36 cellular contexts compared by ENCODE assay signal in genomic region chr4:135533053-135533452, GRCh38.
"Had no signal": no experiment of that assay in that cellular context is flagged by ENCODE, and none has a peak within 500 bp of the region (broad histone marks: within the 10 kb centered on the region; RNA-seq: fewer than 3 reads in every experiment).

No MANE protein-coding gene starts in this region.

- H3K27ac Mint-ChIP-seq: activated CD8-positive, alpha-beta T cell treated with anti-CD3 and anti-CD28 coated beads for 36 hours; activated naive CD8-positive, alpha-beta T cell treated with anti-CD3 and anti-CD28 coated beads for 36 hours; activated T-cell treated with anti-CD3 and anti-CD28 coated beads, Interleukin-2, amount 50 U/mL, for 72 hours; activated T-helper 17 cell treated with anti-CD3 and anti-CD28 coated beads, Interleukin-2, amount 50 U/mL, for 72 hours; IgD-negative memory B cell had no signal

- H3K27me3 ChIP-seq: brain microvascular endothelial cell, MG63, Peyer's patch had no signal

- H3K27me3 Mint-ChIP-seq: activated CD8-positive, alpha-beta T cell treated with anti-CD3 and anti-CD28 coated beads for 36 hours; activated naive CD8-positive, alpha-beta T cell treated with anti-CD3 and anti-CD28 coated beads for 36 hours; activated T-helper 17 cell treated with anti-CD3 and anti-CD28 coated beads, Interleukin-2, amount 50 U/mL, for 72 hours; IgD-negative memory B cell had no signal

- H3K36me3 Mint-ChIP-seq: activated naive CD8-positive, alpha-beta T cell treated with anti-CD3 and anti-CD28 coated beads for 36 hours; IgD-negative memory B cell had no signal

- H3K27ac ChIP-seq: brain microvascular endothelial cell, Peyer's patch, WERI-Rb-1 had no signal

- H3K4me1 ChIP-seq: Peyer's patch had no signal

- DNase-seq: activated CD4-positive, alpha-beta T cell treated with anti-CD3 and anti-CD28 coated beads for 1 hour; activated CD4-positive, alpha-beta T cell treated with anti-CD3 and anti-CD28 coated beads for 48 hours; activated CD4-positive, CD25-positive, alpha-beta regulatory T cell; activated CD8-positive, alpha-beta T cell treated with anti-CD3 and anti-CD28 coated beads for 36 hours; activated effector memory CD4-positive, alpha-beta T cell treated with anti-CD3 and anti-CD28 coated beads, Interleukin-2, amount 50 U/mL, for 16 hours; activated naive CD4-positive, alpha-beta T cell; activated naive CD4-positive, alpha-beta T cell treated with anti-CD3 and anti-CD28 coated beads, Interleukin-2, amount 50 U/mL, for 16 hours; activated naive CD8-positive, alpha-beta T cell treated with anti-CD3 and anti-CD28 coated beads for 36 hours; activated T-cell treated with anti-CD3 and anti-CD28 coated beads, Interleukin-2, amount 50 U/mL, for 1 hour; activated T-cell treated with anti-CD3 and anti-CD28 coated beads, Interleukin-2, amount 50 U/mL, for 72 hours; amniotic stem cell; aorta; brain microvascular endothelial cell; central memory CD4-positive, alpha-beta T cell; Karpas-422; KBM-7; MG63; NCI-H1092; NCI-H1436; NCI-H1694; NCI-H1930; NCI-H2081 treated with DMSO at 0.1 percent for 48 hours; NCI-H226; NCI-H446 treated with DMSO at 0.1 percent for 48 hours; NCI-H524; PC-3; Peyer's patch; RPMI8226; SHP77 treated with DMSO at 0.1 percent for 48 hours; SW 1271; T-helper 1 cell; T-helper 2 cell; T-helper 9 cell; WERI-Rb-1 had no signal

- H3K36me3 ChIP-seq: brain microvascular endothelial cell, MG63, Peyer's patch, WERI-Rb-1 had no signal

- H3K9me3 ChIP-seq: MG63, Peyer's patch had no signal

- ATAC-seq: activated CD8-positive, alpha-beta T cell treated with anti-CD3 and anti-CD28 coated beads for 36 hours; activated T-cell treated with anti-CD3 and anti-CD28 coated beads, Interleukin-2, amount 50 U/mL, for 72 hours; activated T-helper 17 cell treated with anti-CD3 and anti-CD28 coated beads, Interleukin-2, amount 50 U/mL, for 72 hours; PC-3 had no signal

- H3K4me1 Mint-ChIP-seq: activated naive CD8-positive, alpha-beta T cell treated with anti-CD3 and anti-CD28 coated beads for 36 hours; activated T-helper 17 cell treated with anti-CD3 and anti-CD28 coated beads, Interleukin-2, amount 50 U/mL, for 72 hours; IgD-negative memory B cell had no signal

- H3K4me3 ChIP-seq: MG63, Peyer's patch had no signal

- H3K4me3 Mint-ChIP-seq: activated CD8-positive, alpha-beta T cell treated with anti-CD3 and anti-CD28 coated beads for 36 hours; activated naive CD8-positive, alpha-beta T cell treated with anti-CD3 and anti-CD28 coated beads for 36 hours; activated T-cell treated with anti-CD3 and anti-CD28 coated beads, Interleukin-2, amount 50 U/mL, for 72 hours; activated T-helper 17 cell treated with anti-CD3 and anti-CD28 coated beads, Interleukin-2, amount 50 U/mL, for 72 hours; IgD-negative memory B cell had no signal
